Comparison of ENCODE assay signal across 1 cellular context in the genomic region with DNA sequence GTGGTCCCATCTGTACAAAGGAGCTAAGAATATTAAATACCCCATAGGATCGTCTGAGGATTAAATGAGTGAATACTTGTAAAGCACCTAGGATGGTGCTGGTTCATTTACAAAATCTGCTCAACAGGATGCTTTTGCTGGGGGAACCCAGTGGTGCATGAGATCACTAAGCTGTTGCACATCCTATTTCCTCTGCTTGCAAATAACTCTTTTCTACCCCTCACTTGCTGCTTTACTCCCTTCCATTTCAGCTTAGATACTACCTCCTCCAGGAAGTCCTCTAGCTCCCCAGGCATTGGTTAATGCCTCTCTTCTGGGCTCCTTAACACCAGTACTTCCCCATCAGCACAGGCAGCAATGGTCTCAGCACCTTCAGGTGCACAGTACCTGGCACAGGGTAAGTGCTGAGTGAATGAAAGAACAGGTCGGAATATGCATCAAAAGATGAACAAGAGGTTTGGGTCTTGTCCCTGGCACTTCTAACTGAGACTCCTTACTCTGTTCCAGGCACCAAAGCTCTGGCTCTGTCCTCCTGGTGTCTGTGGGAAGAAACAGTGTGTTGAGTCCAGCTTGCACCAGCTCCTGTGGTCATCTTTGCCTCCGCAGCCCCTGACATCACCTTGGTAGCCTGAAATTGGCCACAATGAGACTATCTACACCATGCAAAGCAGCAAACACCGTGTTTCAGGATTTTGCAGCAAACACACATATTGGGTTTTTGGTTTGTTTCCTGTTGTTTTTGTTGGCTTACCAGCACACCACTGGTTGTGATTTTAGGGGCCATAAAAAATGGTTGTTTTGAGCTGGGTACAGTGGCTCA.
TF ChIP-seq lines count a peak whose summit lies in the region.

No MANE protein-coding gene starts in this region.

TF ChIP-seq in IMR-90, 13 proteins besides CTCF, POLR2A, EP300 and RAD21:
- TF ChIP-seq, protein P1, sequence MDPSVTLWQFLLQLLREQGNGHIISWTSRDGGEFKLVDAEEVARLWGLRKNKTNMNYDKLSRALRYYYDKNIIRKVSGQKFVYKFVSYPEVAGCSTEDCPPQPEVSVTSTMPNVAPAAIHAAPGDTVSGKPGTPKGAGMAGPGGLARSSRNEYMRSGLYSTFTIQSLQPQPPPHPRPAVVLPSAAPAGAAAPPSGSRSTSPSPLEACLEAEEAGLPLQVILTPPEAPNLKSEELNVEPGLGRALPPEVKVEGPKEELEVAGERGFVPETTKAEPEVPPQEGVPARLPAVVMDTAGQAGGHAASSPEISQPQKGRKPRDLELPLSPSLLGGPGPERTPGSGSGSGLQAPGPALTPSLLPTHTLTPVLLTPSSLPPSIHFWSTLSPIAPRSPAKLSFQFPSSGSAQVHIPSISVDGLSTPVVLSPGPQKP (IDR thresholded peaks at IDR 0.05; ENCODE audit: borderline replicate concordance, low read depth, low read length), result no peak
- TF ChIP-seq MAZ (IDR thresholded peaks at IDR 0.05; ENCODE audit: borderline replicate concordance, low read depth, low read length) (no peak), CHD1 (IDR thresholded peaks at IDR 0.05; ENCODE audit: low read depth, low read length) (no peak), MXI1 (IDR thresholded peaks at IDR 0.05; ENCODE audit: borderline replicate concordance, low read depth, low read length) (no peak), FOS (IDR thresholded peaks at IDR 0.05; ENCODE audit: low read depth, low read length) (no peak), SMC3 (IDR thresholded peaks at IDR 0.05; ENCODE audit: low read depth, low read length) (no peak), RFX5 (IDR thresholded peaks at IDR 0.05; ENCODE audit: low read depth, low read length) (no peak), CEBPB (IDR thresholded peaks at IDR 0.05; ENCODE audit: low read depth, low read length) (no peak), RCOR1 (IDR thresholded peaks at IDR 0.05; ENCODE audit: insufficient replicate concordance, low read length) (no peak), BHLHE40 (IDR thresholded peaks at IDR 0.05; ENCODE audit: low read depth, low read length) (no peak), MAFK (IDR thresholded peaks at IDR 0.05; ENCODE audit: low read depth, low read length) (no peak), NFE2L2 (IDR thresholded peaks at IDR 0.05; ENCODE audit: low read depth, low read length) (no peak)
- TF ChIP-seq, protein P2, sequence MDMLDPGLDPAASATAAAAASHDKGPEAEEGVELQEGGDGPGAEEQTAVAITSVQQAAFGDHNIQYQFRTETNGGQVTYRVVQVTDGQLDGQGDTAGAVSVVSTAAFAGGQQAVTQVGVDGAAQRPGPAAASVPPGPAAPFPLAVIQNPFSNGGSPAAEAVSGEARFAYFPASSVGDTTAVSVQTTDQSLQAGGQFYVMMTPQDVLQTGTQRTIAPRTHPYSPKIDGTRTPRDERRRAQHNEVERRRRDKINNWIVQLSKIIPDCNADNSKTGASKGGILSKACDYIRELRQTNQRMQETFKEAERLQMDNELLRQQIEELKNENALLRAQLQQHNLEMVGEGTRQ (IDR thresholded peaks at IDR 0.05; ENCODE audit: low read depth, low read length), result no peak
